In genomic region chr9:81183763-81184162, GRCh38 we compare ENCODE assay signal across 18 cellular contexts.
DNase-seq lines count a peak whose midpoint lies in the region; ATAC-seq and TF ChIP-seq lines count a peak whose summit lies in the region.
"Had no signal": no experiment of that assay in that cellular context is flagged by ENCODE, and none has a peak within 500 bp of the region (broad histone marks: within the 10 kb centered on the region; RNA-seq: fewer than 3 reads in every experiment).

No MANE protein-coding gene starts in this region.

- H3K27me3 Mint-ChIP-seq in osteocyte (ENCODE audit: unreplicated experiment) (no peaks in the 10 kb centered on the region), natural killer cell (ENCODE audit: low read depth in 2 of 2) (no peaks in the 10 kb centered on the region)
- H3K27me3 Mint-ChIP-seq: T-cell had no signal

- no peaks in the 10 kb centered on the region for H3K9me3 Mint-ChIP-seq in osteocyte (ENCODE audit: unreplicated experiment)
- H3K9me3 Mint-ChIP-seq in natural killer cell = no peaks in the 10 kb centered on the region

- no peak overlapping the region for H3K4me3 Mint-ChIP-seq in osteocyte (ENCODE audit: unreplicated experiment)
- H3K4me3 Mint-ChIP-seq in natural killer cell = no peak overlapping the region
- H3K4me3 Mint-ChIP-seq: T-cell had no signal

- no peaks in the 10 kb centered on the region for H3K36me3 Mint-ChIP-seq in osteocyte (ENCODE audit: unreplicated experiment)
- no peaks in the 10 kb centered on the region for H3K36me3 Mint-ChIP-seq in natural killer cell
- H3K36me3 Mint-ChIP-seq: T-cell had no signal

- DNase-seq in EL = peak; percentile 64
- peak; percentile 78 for DNase-seq in RPMI7951 (ENCODE audit: low read depth)
- peak; percentile 24 for DNase-seq in fibroblast of the aortic adventitia (ENCODE audit: low read depth)
- DNase-seq in osteocyte (ENCODE audit: extremely low spot score, unreplicated experiment) = no peak
- no peak for DNase-seq in NCI-H1105 treated with DMSO at 0.1 percent for 48 hours (lab: John Stamatoyannopoulos, UW)
- no peak for DNase-seq in CD1c-positive myeloid dendritic cell (ENCODE audit: extremely low spot score)
- no peak for DNase-seq in natural killer cell
- DNase-seq: aorta, foreskin keratinocyte, Kasumi-1, NCI-H146, NCI-H446 treated with DMSO at 0.1 percent for 48 hours, posterior cingulate gyrus, stomach, T-cell, WERI-Rb-1 had no signal

- no peak for TF ChIP-seq CTCF in fibroblast of the aortic adventitia (IDR thresholded peaks at IDR 0.05; ENCODE audit: insufficient read depth, low read length)
- no peak for TF ChIP-seq CTCF in osteocyte (IDR thresholded peaks at IDR 0.05)
- TF ChIP-seq CTCF in natural killer cell (IDR thresholded peaks at IDR 0.05) = no peak

- H3K27ac Mint-ChIP-seq in osteocyte (ENCODE audit: unreplicated experiment) (peak overlapping the region; percentile 32), natural killer cell (no peak overlapping the region)
- H3K27ac Mint-ChIP-seq: T-cell had no signal

- H3K4me1 Mint-ChIP-seq in osteocyte (ENCODE audit: unreplicated experiment) (peaks cover 24% of the 10 kb centered on the region), natural killer cell (no peaks in the 10 kb centered on the region)
- H3K4me1 Mint-ChIP-seq: T-cell had no signal

- no peak overlapping the region for H3K4me3 ChIP-seq in fibroblast of the aortic adventitia (ENCODE audit: low read depth, low read length)
- H3K4me3 ChIP-seq: GM12878, stomach had no signal

- ATAC-seq in GM21367 (IDR thresholded peaks at IDR 0.05; ENCODE audit: unreplicated experiment) = no peak
- no peak for ATAC-seq in natural killer cell
- ATAC-seq: foreskin keratinocyte, GM12878, T-cell had no signal

- intact Hi-C loops in natural killer cell (cut with micrococcal nuclease) = no loop called here

Comparison
In these comparisons a context has a peak if more than half of its experiments do, and no peak if none do; other contexts are left out.
1. DNase-seq: peak in EL (single experiment), RPMI7951 (single experiment) and fibroblast of the aortic adventitia (single experiment); none in osteocyte (single experiment), NCI-H1105 treated with DMSO at 0.1 percent for 48 hours (single experiment), CD1c-positive myeloid dendritic cell (single experiment) and natural killer cell (single experiment).